In genomic region chr1:27257155-27257554, GRCh38 we compare ENCODE assay signal across 15 cellular contexts.
"Had no signal": no experiment of that assay in that cellular context is flagged by ENCODE, and none has a peak within 500 bp of the region (broad histone marks: within the 10 kb centered on the region; RNA-seq: fewer than 3 reads in every experiment).

No MANE protein-coding gene starts in this region.

- H3K27ac ChIP-seq: body of pancreas, esophagus muscularis mucosa, gastroesophageal sphincter, right atrium auricular region, tibial artery, vagina had no signal

- H3K4me3 ChIP-seq: body of pancreas, esophagus muscularis mucosa, gastroesophageal sphincter, right atrium auricular region, tibial artery, vagina had no signal

- H3K27me3 Mint-ChIP-seq: activated CD4-positive, alpha-beta memory T cell treated with anti-CD3 and anti-CD28 coated beads, Interleukin-2, amount 10 ng/mL, durations not matched to agents 7 days and 5 days had no signal

- H3K27ac Mint-ChIP-seq: activated CD4-positive, alpha-beta memory T cell treated with anti-CD3 and anti-CD28 coated beads, Interleukin-2, amount 10 ng/mL, durations not matched to agents 7 days and 5 days; mesothelial cell of epicardium; stimulated activated effector memory CD8-positive, alpha-beta T cell treated with anti-CD3 and anti-CD28 coated beads, Interleukin-12 subunit alpha, Interleukin-12 subunit beta, amount 100 ng/mL, for 72 hours had no signal

- H3K36me3 ChIP-seq: right atrium auricular region had no signal

- ATAC-seq: body of pancreas; gastroesophageal sphincter; stimulated activated effector memory CD8-positive, alpha-beta T cell treated with anti-CD3 and anti-CD28 coated beads, Interleukin-12 subunit alpha, Interleukin-12 subunit beta, amount 100 ng/mL, for 72 hours had no signal

- DNase-seq: activated CD4-positive, alpha-beta memory T cell treated with anti-CD3 and anti-CD28 coated beads, Interleukin-2, amount 10 ng/mL, durations not matched to agents 7 days and 5 days; activated CD4-positive, alpha-beta T cell treated with anti-CD3 and anti-CD28 coated beads for 1 hour; activated CD8-positive, alpha-beta memory T cell treated with anti-CD3 and anti-CD28 coated beads, Interleukin-2, amount 50 U/mL, for 4 hours; body of pancreas; cerebellar nuclear complex; kidney; posterior cingulate gyrus; SW 1271; tibial artery had no signal

- H3K4me3 Mint-ChIP-seq: activated CD4-positive, alpha-beta memory T cell treated with anti-CD3 and anti-CD28 coated beads, Interleukin-2, amount 10 ng/mL, durations not matched to agents 7 days and 5 days; mesothelial cell of epicardium; stimulated activated effector memory CD8-positive, alpha-beta T cell treated with anti-CD3 and anti-CD28 coated beads, Interleukin-12 subunit alpha, Interleukin-12 subunit beta, amount 100 ng/mL, for 72 hours had no signal

- H3K4me1 Mint-ChIP-seq: mesothelial cell of epicardium had no signal

- H3K9me3 ChIP-seq: body of pancreas, esophagus muscularis mucosa, gastroesophageal sphincter, right atrium auricular region, tibial artery, vagina had no signal

- H3K27me3 ChIP-seq: body of pancreas, esophagus muscularis mucosa, gastroesophageal sphincter, right atrium auricular region, tibial artery, vagina had no signal

- H3K9me3 Mint-ChIP-seq: activated CD4-positive, alpha-beta memory T cell treated with anti-CD3 and anti-CD28 coated beads, Interleukin-2, amount 10 ng/mL, durations not matched to agents 7 days and 5 days; mesothelial cell of epicardium; stimulated activated effector memory CD8-positive, alpha-beta T cell treated with anti-CD3 and anti-CD28 coated beads, Interleukin-12 subunit alpha, Interleukin-12 subunit beta, amount 100 ng/mL, for 72 hours had no signal

- H3K4me1 ChIP-seq: body of pancreas, gastroesophageal sphincter, right atrium auricular region, tibial artery had no signal
